ENCODE assay signal across 14 cellular contexts in the genomic region with DNA sequence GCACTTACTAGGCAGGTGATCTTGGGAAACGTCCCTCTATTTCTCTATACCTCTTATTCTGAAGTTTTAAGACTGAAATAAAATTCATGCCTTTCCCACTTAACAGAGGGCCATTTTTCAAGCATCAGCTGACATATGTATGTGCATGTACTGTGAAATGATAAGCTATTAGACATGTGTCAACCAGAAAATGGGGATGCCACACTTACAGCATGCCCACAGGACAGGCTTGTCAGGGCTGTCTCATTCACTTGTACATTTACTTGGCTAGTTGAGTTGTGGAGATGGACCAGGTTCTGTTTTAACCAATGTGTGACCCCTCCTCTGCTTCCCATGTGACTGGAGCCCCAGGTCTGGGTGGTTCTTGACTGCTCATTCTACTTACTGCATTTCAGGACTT.
DNase-seq lines count a peak whose midpoint lies in the region; ATAC-seq and TF ChIP-seq lines count a peak whose summit lies in the region.
"Had no signal": no experiment of that assay in that cellular context is flagged by ENCODE, and none has a peak within 500 bp of the region (broad histone marks: within the 10 kb centered on the region; RNA-seq: fewer than 3 reads in every experiment).

No MANE protein-coding gene starts in this region.

- peaks cover 1% of the 10 kb centered on the region for H3K27me3 Mint-ChIP-seq in glutamatergic neuron (ENCODE audit: unreplicated experiment)
- no peaks in the 10 kb centered on the region for H3K27me3 Mint-ChIP-seq in activated naive CD8-positive, alpha-beta T cell treated with anti-CD3 and anti-CD28 coated beads for 36 hours

- intact Hi-C loops in Right ventricle myocardium superior (cut with DNase I), result no loop called here
- intact Hi-C loops in vagina (cut with DNase I), result loop anchor here (5.0 kb wide), 1 partner anchor 82 kb away; no protein-coding TSS in a partner anchor

- peak overlapping the region; percentile 82 to 93 for H3K27ac ChIP-seq in right atrium auricular region
- peak overlapping the region; percentile 84 for H3K27ac ChIP-seq in vagina
- no peak overlapping the region for H3K27ac ChIP-seq in effector memory CD4-positive, alpha-beta T cell (ENCODE audit: insufficient read depth, low read length, poor library complexity, severe bottlenecking)

- peaks cover 50% of the 10 kb centered on the region for H3K4me1 Mint-ChIP-seq in glutamatergic neuron (ENCODE audit: low read depth, unreplicated experiment)
- peaks cover 17% of the 10 kb centered on the region for H3K4me1 Mint-ChIP-seq in activated naive CD8-positive, alpha-beta T cell treated with anti-CD3 and anti-CD28 coated beads for 36 hours

- H3K9me3 Mint-ChIP-seq in glutamatergic neuron (ENCODE audit: unreplicated experiment), result peaks cover 17% of the 10 kb centered on the region
- no peaks in the 10 kb centered on the region for H3K9me3 Mint-ChIP-seq in activated naive CD8-positive, alpha-beta T cell treated with anti-CD3 and anti-CD28 coated beads for 36 hours

- H3K36me3 ChIP-seq in right atrium auricular region, result no peaks in the 10 kb centered on the region
- H3K36me3 ChIP-seq in vagina, result no peaks in the 10 kb centered on the region
- H3K36me3 ChIP-seq in effector memory CD4-positive, alpha-beta T cell (ENCODE audit: control insufficient read depth, insufficient read depth, low read length), result no peaks in the 10 kb centered on the region

- peaks cover 4% of the 10 kb centered on the region for H3K36me3 Mint-ChIP-seq in glutamatergic neuron (ENCODE audit: unreplicated experiment)
- H3K36me3 Mint-ChIP-seq in activated naive CD8-positive, alpha-beta T cell treated with anti-CD3 and anti-CD28 coated beads for 36 hours, result no peaks in the 10 kb centered on the region

- H3K4me3 Mint-ChIP-seq in glutamatergic neuron (ENCODE audit: unreplicated experiment), result no peak overlapping the region
- no peak overlapping the region for H3K4me3 Mint-ChIP-seq in activated naive CD8-positive, alpha-beta T cell treated with anti-CD3 and anti-CD28 coated beads for 36 hours

- H3K27ac Mint-ChIP-seq in glutamatergic neuron (ENCODE audit: unreplicated experiment), result peak overlapping the region; percentile 59
- H3K27ac Mint-ChIP-seq in activated naive CD8-positive, alpha-beta T cell treated with anti-CD3 and anti-CD28 coated beads for 36 hours, result no peak overlapping the region

- H3K27me3 ChIP-seq in right atrium auricular region, result no peaks in the 10 kb centered on the region
- H3K27me3 ChIP-seq in vagina, result no peaks in the 10 kb centered on the region
- H3K27me3 ChIP-seq in effector memory CD4-positive, alpha-beta T cell (replicated peaks; ENCODE audit: control insufficient read depth, insufficient read depth, low read length, poor library complexity, severe bottlenecking), result no peaks in the 10 kb centered on the region
- H3K27me3 ChIP-seq: dorsolateral prefrontal cortex, testis had no signal

- ATAC-seq in Right ventricle myocardium superior (ENCODE audit: poor library complexity) (no peak), HG03571 (IDR thresholded peaks at IDR 0.05; ENCODE audit: unreplicated experiment) (peak; percentile 16)

- no peaks in the 10 kb centered on the region for H3K9me3 ChIP-seq in right atrium auricular region
- no peaks in the 10 kb centered on the region for H3K9me3 ChIP-seq in vagina
- no peaks in the 10 kb centered on the region for H3K9me3 ChIP-seq in effector memory CD4-positive, alpha-beta T cell (ENCODE audit: control insufficient read depth, low read length)
- H3K9me3 ChIP-seq: testis had no signal

- TF ChIP-seq POLR2A in vagina (IDR thresholded peaks at IDR 0.05), result no peak

- no peak for TF ChIP-seq CTCF in right atrium auricular region (IDR thresholded peaks at IDR 0.05)
- no peak for TF ChIP-seq CTCF in glutamatergic neuron (IDR thresholded peaks at IDR 0.05; ENCODE audit: partially characterized antibody, unreplicated experiment)
- no peak for TF ChIP-seq CTCF in vagina (IDR thresholded peaks at IDR 0.05)

- no peak for DNase-seq in right atrium auricular region (ENCODE audit: low spot score)
- no peak for DNase-seq in Right ventricle myocardium superior
- DNase-seq in glutamatergic neuron, result no peak
- no peak for DNase-seq in vagina (ENCODE audit: extremely low spot score in 2 of 2)
- no peak for DNase-seq in SW480 (ENCODE audit: low spot score)
- DNase-seq in effector memory CD4-positive, alpha-beta T cell, result no peak
- no peak for DNase-seq in activated naive CD8-positive, alpha-beta T cell treated with anti-CD3 and anti-CD28 coated beads for 36 hours
- DNase-seq: ACHN; activated CD4-positive, CD25-positive, alpha-beta regulatory T cell treated with anti-CD3 and anti-CD28 coated beads, Interleukin-2, amount 50 U/mL, for 72 hours; activated naive CD4-positive, alpha-beta T cell treated with Interleukin-2 at 50 U/mL for 16 hours; dorsolateral prefrontal cortex; NCI-H1930; testis had no signal

- H3K4me1 ChIP-seq in right atrium auricular region, result peaks cover 0 to 91% of the 10 kb centered on the region in 2 donors
- H3K4me1 ChIP-seq in vagina, result peaks cover 53% of the 10 kb centered on the region
- no peaks in the 10 kb centered on the region for H3K4me1 ChIP-seq in effector memory CD4-positive, alpha-beta T cell (ENCODE audit: control insufficient read depth, insufficient read depth, low read length, poor library complexity, severe bottlenecking)

- H3K4me3 ChIP-seq in right atrium auricular region, result no peak overlapping the region
- no peak overlapping the region for H3K4me3 ChIP-seq in vagina
- H3K4me3 ChIP-seq in effector memory CD4-positive, alpha-beta T cell (ENCODE audit: insufficient read depth, low read depth, low read length, poor library complexity, severe bottlenecking), result no peak overlapping the region
- H3K4me3 ChIP-seq: dorsolateral prefrontal cortex, testis had no signal
